In genomic region chr20:50591233-50591852, GRCh38 we compare ENCODE assay signal across 17 cellular contexts.
A peak's percentile ranks its signal among the peaks of the same experiment; 100 is the strongest.
DNase-seq lines count a peak whose midpoint lies in the region; TF ChIP-seq lines count a peak whose summit lies in the region.
"Had no signal": no experiment of that assay in that cellular context is flagged by ENCODE, and none has a peak within 500 bp of the region (broad histone marks: within the 10 kb centered on the region; RNA-seq: fewer than 3 reads in every experiment).

No MANE protein-coding gene starts in this region.

- H3K27me3 ChIP-seq in thyroid gland (no peaks in the 10 kb centered on the region), smooth muscle cell (ENCODE audit: low read depth) (no peaks in the 10 kb centered on the region)
- H3K27me3 ChIP-seq: BLaER1 treated with 17β-estradiol and CSF1 and Interleukin-3, amounts not matched to agents 10 nM and 100 nM had no signal

- peak overlapping the region; percentile 70 for H3K27ac Mint-ChIP-seq in activated naive CD4-positive, alpha-beta T cell treated with anti-CD3 and anti-CD28 coated beads, Interleukin-2, amount 50 U/mL, for 24 hours
- H3K27ac Mint-ChIP-seq in activated naive CD4-positive, alpha-beta T cell treated with anti-CD3 and anti-CD28 coated beads for 36 hours = no peak overlapping the region
- H3K27ac Mint-ChIP-seq in immature natural killer cell = peak overlapping the region in 2 of 6 donors; percentile 13 to 50
- H3K27ac Mint-ChIP-seq: HFFc6 had no signal

- DNase-seq in activated naive CD4-positive, alpha-beta T cell treated with anti-CD3 and anti-CD28 coated beads for 36 hours = no peak
- DNase-seq in thyroid gland = no peak
- no peak for DNase-seq in immature natural killer cell
- DNase-seq in smooth muscle cell (lab: John Stamatoyannopoulos, UW; ENCODE audit: unreplicated experiment) = no peak
- DNase-seq: DMS153, EL, GOT3, HFFc6, NCI-H1105 treated with DMSO at 0.1 percent for 48 hours, NCI-H2107, NCI-H226, NCI-H524 treated with DMSO at 0.1 percent for 48 hours had no signal

- H2AFZ ChIP-seq in smooth muscle cell (ENCODE audit: low read depth) = no peak overlapping the region

- no peak overlapping the region for H3K4me2 ChIP-seq in smooth muscle cell
- H3K4me2 ChIP-seq: A549; BLaER1 treated with 17β-estradiol and CSF1 and Interleukin-3, amounts not matched to agents 10 nM and 100 nM had no signal

- no peaks in the 10 kb centered on the region for H3K4me1 ChIP-seq in HEK293 (ENCODE audit: control insufficient read depth, insufficient read depth, low read length)
- peaks cover 11 to 24% of the 10 kb centered on the region in 2 donors for H3K4me1 ChIP-seq in thyroid gland
- no peaks in the 10 kb centered on the region for H3K4me1 ChIP-seq in smooth muscle cell (ENCODE audit: low read depth)
- H3K4me1 ChIP-seq: A549 had no signal

- WGBS in thyroid gland, 2 donors = 86 to 91% methylated on average over 5 of the region's 5 CpGs
- WGBS in smooth muscle cell (ENCODE audit: low lambda C conversion rate) = 93% methylated on average over 5 of the region's 5 CpGs

- POLR2A ChIA-PET in HEK293 (lab: Yijun Ruan, JAX) = no interaction called here

- no peak overlapping the region for H3K27ac ChIP-seq in HEK293 (ENCODE audit: extremely low read depth, low read depth, low read length)
- H3K27ac ChIP-seq in VCaP = peak overlapping the region; percentile 82
- H3K27ac ChIP-seq in thyroid gland = peak overlapping the region in 2 of 3 donors; percentile 20 to 54
- no peak overlapping the region for H3K27ac ChIP-seq in smooth muscle cell (ENCODE audit: low read depth)
- H3K27ac ChIP-seq: A549; BLaER1 treated with 17β-estradiol and CSF1 and Interleukin-3, amounts not matched to agents 10 nM and 100 nM had no signal

- H3K9ac ChIP-seq in smooth muscle cell (ENCODE audit: low read depth) = no peak overlapping the region
- H3K9ac ChIP-seq: BLaER1 treated with 17β-estradiol and CSF1 and Interleukin-3, amounts not matched to agents 10 nM and 100 nM had no signal

- CTCF ChIA-PET in activated naive CD4-positive, alpha-beta T cell treated with anti-CD3 and anti-CD28 coated beads for 36 hours (lab: Charles Lee) = interaction anchor here (1.1 to 1.6 kb wide), 2 partner anchors 15 to 158 kb away, joined by 3 to 5 read pairs; no protein-coding TSS in a partner anchor
- CTCF ChIA-PET in HEK293 (lab: Yijun Ruan, JAX) = interaction anchor here (0.9 kb wide), 1 partner anchor 128 kb away, joined by 3 read pairs; no protein-coding TSS in a partner anchor

- H3K27me3 Mint-ChIP-seq in activated naive CD4-positive, alpha-beta T cell treated with anti-CD3 and anti-CD28 coated beads, Interleukin-2, amount 50 U/mL, for 24 hours = no peaks in the 10 kb centered on the region
- H3K27me3 Mint-ChIP-seq in activated naive CD4-positive, alpha-beta T cell treated with anti-CD3 and anti-CD28 coated beads for 36 hours (ENCODE audit: low read depth) = no peaks in the 10 kb centered on the region
- H3K27me3 Mint-ChIP-seq in immature natural killer cell (ENCODE audit: low read depth in 3 of 3) = peaks cover 7 to 15% (median 7%) of the 10 kb centered on the region in 3 donors

- no peak overlapping the region for H3K4me3 Mint-ChIP-seq in activated naive CD4-positive, alpha-beta T cell treated with anti-CD3 and anti-CD28 coated beads, Interleukin-2, amount 50 U/mL, for 24 hours
- H3K4me3 Mint-ChIP-seq in activated naive CD4-positive, alpha-beta T cell treated with anti-CD3 and anti-CD28 coated beads for 36 hours = no peak overlapping the region
- no peak overlapping the region for H3K4me3 Mint-ChIP-seq in immature natural killer cell
- H3K4me3 Mint-ChIP-seq: HFFc6 had no signal

- H4K20me1 ChIP-seq in smooth muscle cell (ENCODE audit: low read depth) = peaks cover 7% of the 10 kb centered on the region

- H3F3A ChIP-seq in smooth muscle cell (ENCODE audit: low read depth) = no peaks in the 10 kb centered on the region

- H3K9me3 ChIP-seq in HEK293 (ENCODE audit: control insufficient read depth, insufficient read depth, low read depth, low read length) = no peaks in the 10 kb centered on the region
- H3K9me3 ChIP-seq in thyroid gland = no peaks in the 10 kb centered on the region
- H3K9me3 ChIP-seq in smooth muscle cell (replicated peaks; ENCODE audit: low read depth) = no peaks in the 10 kb centered on the region
- H3K9me3 ChIP-seq: A549; BLaER1 treated with 17β-estradiol and CSF1 and Interleukin-3, amounts not matched to agents 10 nM and 100 nM had no signal

- H3K79me2 ChIP-seq in smooth muscle cell (ENCODE audit: low read depth) = no peaks in the 10 kb centered on the region

- peaks cover 5% of the 10 kb centered on the region for H3K4me1 Mint-ChIP-seq in activated naive CD4-positive, alpha-beta T cell treated with anti-CD3 and anti-CD28 coated beads, Interleukin-2, amount 50 U/mL, for 24 hours
- H3K4me1 Mint-ChIP-seq in activated naive CD4-positive, alpha-beta T cell treated with anti-CD3 and anti-CD28 coated beads for 36 hours (ENCODE audit: low read depth) = peaks cover 3% of the 10 kb centered on the region
- peaks cover 0 to 4% of the 10 kb centered on the region in 2 donors for H3K4me1 Mint-ChIP-seq in immature natural killer cell

- H3K36me3 ChIP-seq in HEK293 (ENCODE audit: control insufficient read depth in 2 of 2, insufficient read depth in 1 of 2, low read length in 2 of 2) (peaks cover 0 to 13% of the 10 kb centered on the region in 2 experiments; a peak in 1 of 3 replicates), thyroid gland (peaks cover 11 to 13% of the 10 kb centered on the region in 2 donors), smooth muscle cell (ENCODE audit: low read depth) (no peaks in the 10 kb centered on the region)

- H3K9me3 Mint-ChIP-seq in activated naive CD4-positive, alpha-beta T cell treated with anti-CD3 and anti-CD28 coated beads, Interleukin-2, amount 50 U/mL, for 24 hours = no peaks in the 10 kb centered on the region
- no peaks in the 10 kb centered on the region for H3K9me3 Mint-ChIP-seq in activated naive CD4-positive, alpha-beta T cell treated with anti-CD3 and anti-CD28 coated beads for 36 hours
- no peaks in the 10 kb centered on the region for H3K9me3 Mint-ChIP-seq in immature natural killer cell
- H3K9me3 Mint-ChIP-seq: HFFc6 had no signal

- H3K4me3 ChIP-seq in HEK293 (ENCODE audit: low read depth, low read length) = no peak overlapping the region
- no peak overlapping the region for H3K4me3 ChIP-seq in thyroid gland (replicated peaks in 1 of 3)
- no peak overlapping the region for H3K4me3 ChIP-seq in smooth muscle cell
- H3K4me3 ChIP-seq: A549; BLaER1 treated with 17β-estradiol and CSF1 and Interleukin-3, amounts not matched to agents 10 nM and 100 nM had no signal

- intact Hi-C loops in activated naive CD4-positive, alpha-beta T cell treated with anti-CD3 and anti-CD28 coated beads for 36 hours (cut with micrococcal nuclease) = no loop called here
- intact Hi-C loops in thyroid gland (cut with DNase I) = no loop called here

- TF ChIP-seq CTCF in HEK293 (tag by site-specific recombination; IDR thresholded peaks at IDR 0.05) (no peak), VCaP (conservative IDR thresholded peaks at IDR 0.05) (no peak), thyroid gland (IDR thresholded peaks at IDR 0.05) (no peak), smooth muscle cell (IDR thresholded peaks at IDR 0.05; ENCODE audit: borderline replicate concordance, insufficient read depth, poor library complexity, severe bottlenecking) (no peak)

- H3K36me3 Mint-ChIP-seq in activated naive CD4-positive, alpha-beta T cell treated with anti-CD3 and anti-CD28 coated beads, Interleukin-2, amount 50 U/mL, for 24 hours = peaks cover 2% of the 10 kb centered on the region
- peaks cover 6% of the 10 kb centered on the region for H3K36me3 Mint-ChIP-seq in activated naive CD4-positive, alpha-beta T cell treated with anti-CD3 and anti-CD28 coated beads for 36 hours (ENCODE audit: low read depth)
- peaks cover 0 to 9% (median under 1%) of the 10 kb centered on the region in 3 donors for H3K36me3 Mint-ChIP-seq in immature natural killer cell

- TF ChIP-seq POLR2A in thyroid gland (IDR thresholded peaks at IDR 0.05) = no peak

TF ChIP-seq in HEK293, 187 proteins besides CTCF, POLR2A, EP300 and RAD21:
- TF ChIP-seq, protein P1, sequence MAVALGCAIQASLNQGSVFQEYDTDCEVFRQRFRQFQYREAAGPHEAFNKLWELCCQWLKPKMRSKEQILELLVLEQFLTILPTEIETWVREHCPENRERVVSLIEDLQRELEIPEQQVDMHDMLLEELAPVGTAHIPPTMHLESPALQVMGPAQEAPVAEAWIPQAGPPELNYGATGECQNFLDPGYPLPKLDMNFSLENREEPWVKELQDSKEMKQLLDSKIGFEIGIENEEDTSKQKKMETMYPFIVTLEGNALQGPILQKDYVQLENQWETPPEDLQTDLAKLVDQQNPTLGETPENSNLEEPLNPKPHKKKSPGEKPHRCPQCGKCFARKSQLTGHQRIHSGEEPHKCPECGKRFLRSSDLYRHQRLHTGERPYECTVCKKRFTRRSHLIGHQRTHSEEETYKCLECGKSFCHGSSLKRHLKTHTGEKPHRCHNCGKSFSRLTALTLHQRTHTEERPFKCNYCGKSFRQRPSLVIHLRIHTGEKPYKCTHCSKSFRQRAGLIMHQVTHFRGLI (tag by site-specific recombination; IDR thresholded peaks at IDR 0.05) = peak; percentile 93
- TF ChIP-seq KLF10 (tag by site-specific recombination; IDR thresholded peaks at IDR 0.05) = no peak
TF ChIP-seq in HEK293: peak in this region for 1.

Comparison
In these comparisons a context has a peak if more than half of its experiments do, and no peak if none do; other contexts are left out.
1. H3K27ac ChIP-seq: peak in VCaP (single experiment) and thyroid gland (2 of 3); none in HEK293 (single experiment) and smooth muscle cell (single experiment).